In genomic region chr15:63006032-63006878, GRCh38 we compare ENCODE assay signal across 21 cellular contexts. TPM values are rescaled to one million over a fixed set of nuclear protein-coding genes. Genes with fewer than 3 reads are reported as not detected.
A peak's percentile ranks its signal among the peaks of the same experiment; 100 is the strongest.
DNase-seq lines count a peak whose midpoint lies in the region; ATAC-seq and TF ChIP-seq lines count a peak whose summit lies in the region.
"Had no signal": no experiment of that assay in that cellular context is flagged by ENCODE, and none has a peak within 500 bp of the region (broad histone marks: within the 10 kb centered on the region; RNA-seq: fewer than 3 reads in every experiment).

No MANE protein-coding gene starts in this region.

- no peak overlapping the region for H3K27ac Mint-ChIP-seq in GM23338
- H3K27ac Mint-ChIP-seq: activated naive CD4-positive, alpha-beta T cell treated with anti-CD3 and anti-CD28 coated beads for 36 hours; activated T-cell treated with anti-CD3 and anti-CD28 coated beads, Interleukin-2, amount 50 U/mL, for 24 hours had no signal

- intact Hi-C loops in heart right ventricle (cut with DNase I): loop anchor here in 1 of 10 donors (10.0 kb wide), 1 partner anchor 71 kb away; no protein-coding TSS in a partner anchor
- intact Hi-C loops in mucosa of descending colon (cut with DNase I, micrococcal nuclease): no loop called here

- H3K4me3 ChIP-seq in GM23338 (no peak overlapping the region), heart right ventricle (no peak overlapping the region), mucosa of descending colon (no peak overlapping the region), brain microvascular endothelial cell (ENCODE audit: low read depth, low read length) (no peak overlapping the region)
- H3K4me3 ChIP-seq: BLaER1 treated with 17β-estradiol and CSF1 and Interleukin-3, amounts not matched to agents 10 nM and 100 nM; MG63; SJSA1; uterus had no signal

- in situ Hi-C loops in brain microvascular endothelial cell (cut with HindIII; ENCODE audit: low pct_ligation_motif_present, low sequenced_read_pairs): no loop called here

- H3K79me2 ChIP-seq in GM23338 (replicated peaks; ENCODE audit: insufficient read depth): no peaks in the 10 kb centered on the region

- DNase-seq in GM23338 (ENCODE audit: low spot score) (no peak), amniotic epithelial cell (ENCODE audit: low read depth) (peak; percentile 92), heart right ventricle (no peak), mucosa of descending colon (no peak), brain microvascular endothelial cell (no peak), NCI-H1105 (lab: John Stamatoyannopoulos, UW) (no peak), NCI-H2227 treated with DMSO at 0.1 percent for 48 hours (lab: John Stamatoyannopoulos, UW) (no peak)
- DNase-seq in activated CD8-positive, alpha-beta memory T cell treated with anti-CD3 and anti-CD28 coated beads for 24 hours: no peak
- DNase-seq: activated CD4-positive, alpha-beta T cell treated with anti-CD3 and anti-CD28 coated beads, Interleukin-2, amount 50 U/mL, for 48 hours; activated naive CD4-positive, alpha-beta T cell treated with anti-CD3 and anti-CD28 coated beads for 36 hours; activated T-cell treated with anti-CD3 and anti-CD28 coated beads, Interleukin-2, amount 50 U/mL, for 24 hours; Calu3; effector CD8-positive, alpha-beta T cell; MG63; NCI-H774; substantia nigra; uterus had no signal

- no peaks in the 10 kb centered on the region for H3K36me3 ChIP-seq in GM23338 (ENCODE audit: insufficient read depth)
- H3K36me3 ChIP-seq in heart right ventricle: no peaks in the 10 kb centered on the region
- H3K36me3 ChIP-seq in mucosa of descending colon (ENCODE audit: low read depth): no peaks in the 10 kb centered on the region
- no peaks in the 10 kb centered on the region for H3K36me3 ChIP-seq in brain microvascular endothelial cell (replicated peaks)
- H3K36me3 ChIP-seq: BLaER1 treated with 17β-estradiol and CSF1 and Interleukin-3, amounts not matched to agents 10 nM and 100 nM; MG63; SJSA1; uterus had no signal

- H4K20me1 ChIP-seq in GM23338 (replicated peaks; ENCODE audit: insufficient read depth): no peaks in the 10 kb centered on the region
- H4K20me1 ChIP-seq: BLaER1 treated with 17β-estradiol and CSF1 and Interleukin-3, amounts not matched to agents 10 nM and 100 nM had no signal

- H3K4me1 Mint-ChIP-seq in GM23338: peaks cover 6% of the 10 kb centered on the region; the same call in 2 of the 3 replicates

- H3K9me3 ChIP-seq in heart right ventricle: no peaks in the 10 kb centered on the region
- H3K9me3 ChIP-seq in mucosa of descending colon: no peaks in the 10 kb centered on the region
- H3K9me3 ChIP-seq: BLaER1 treated with 17β-estradiol and CSF1 and Interleukin-3, amounts not matched to agents 10 nM and 100 nM; MG63; SJSA1; uterus had no signal

- no peak for TF ChIP-seq CTCF in GM23338 (conservative IDR thresholded peaks at IDR 0.05; ENCODE audit: low read depth in 2 of 2)
- TF ChIP-seq CTCF in heart right ventricle (IDR thresholded peaks at IDR 0.05): no peak
- no peak for TF ChIP-seq CTCF in mucosa of descending colon (IDR thresholded peaks at IDR 0.05)
- TF ChIP-seq CTCF in brain microvascular endothelial cell (IDR thresholded peaks at IDR 0.05; ENCODE audit: low read depth, low read length, missing control alignments): no peak

- no peaks in the 10 kb centered on the region for H3K9me2 ChIP-seq in GM23338 (ENCODE audit: insufficient read depth)

- no peak overlapping the region for H3K4me3 Mint-ChIP-seq in GM23338
- H3K4me3 Mint-ChIP-seq: activated naive CD4-positive, alpha-beta T cell treated with anti-CD3 and anti-CD28 coated beads for 36 hours; activated T-cell treated with anti-CD3 and anti-CD28 coated beads, Interleukin-2, amount 50 U/mL, for 24 hours had no signal

- WGBS in heart right ventricle, 2 donors: 60 to 67% methylated on average over 8 of the region's 8 CpGs

- H3K27ac ChIP-seq in GM23338 (ENCODE audit: low read depth) (no peak overlapping the region), heart right ventricle (no peak overlapping the region), brain microvascular endothelial cell (no peak overlapping the region)
- H3K27ac ChIP-seq: BLaER1 treated with 17β-estradiol and CSF1 and Interleukin-3, amounts not matched to agents 10 nM and 100 nM; SJSA1 had no signal

- no peaks in the 10 kb centered on the region for H3K4me1 ChIP-seq in GM23338 (ENCODE audit: insufficient read depth)
- H3K4me1 ChIP-seq in heart right ventricle: peaks cover 0 to 7% (median 0%) of the 10 kb centered on the region in 9 donors
- no peaks in the 10 kb centered on the region for H3K4me1 ChIP-seq in mucosa of descending colon (ENCODE audit: low read depth)
- H3K4me1 ChIP-seq: BLaER1 treated with 17β-estradiol and CSF1 and Interleukin-3, amounts not matched to agents 10 nM and 100 nM; SJSA1; uterus had no signal

- no peaks in the 10 kb centered on the region for H3K27me3 ChIP-seq in GM23338 (ENCODE audit: insufficient read depth)
- no peaks in the 10 kb centered on the region for H3K27me3 ChIP-seq in heart right ventricle
- H3K27me3 ChIP-seq in brain microvascular endothelial cell (replicated peaks): no peaks in the 10 kb centered on the region
- H3K27me3 ChIP-seq: BLaER1 treated with 17β-estradiol and CSF1 and Interleukin-3, amounts not matched to agents 10 nM and 100 nM; MG63; SJSA1; uterus had no signal

- no peaks in the 10 kb centered on the region; the same call in 2 of the 3 replicates for H3K9me3 Mint-ChIP-seq in GM23338
- H3K9me3 Mint-ChIP-seq: activated naive CD4-positive, alpha-beta T cell treated with anti-CD3 and anti-CD28 coated beads for 36 hours; activated T-cell treated with anti-CD3 and anti-CD28 coated beads, Interleukin-2, amount 50 U/mL, for 24 hours had no signal

- H3K27me3 Mint-ChIP-seq in GM23338 (ENCODE audit: insufficient read depth, low read depth, poor library complexity): peaks cover 4% of the 10 kb centered on the region

- no peak overlapping the region for H3K4me2 ChIP-seq in GM23338
- H3K4me2 ChIP-seq: BLaER1 treated with 17β-estradiol and CSF1 and Interleukin-3, amounts not matched to agents 10 nM and 100 nM had no signal

- no peak overlapping the region for H2AFZ ChIP-seq in GM23338

- H3F3A ChIP-seq in GM23338 (replicated peaks; ENCODE audit: low read depth): 0 out of 2 replicates have a peak, but pooled peaks cover 3% of the 10 kb centered on the region

- peak; percentile 40 for ATAC-seq in GM23338
- ATAC-seq in heart right ventricle: peak in 6 of 8 donors; percentile 49 to 81 (median 66)
- peak; percentile 74 for ATAC-seq in mucosa of descending colon
- ATAC-seq: HCT116, sciatic nerve had no signal

- H3K36me3 Mint-ChIP-seq in GM23338 (ENCODE audit: low read depth): no peaks in the 10 kb centered on the region

RNA-seq across cellular contexts. Expression of gene TPM1, which starts 36.3 kb away (rescaled TPM):
- total RNA-seq in GM23338 (2014; rRNA removed; shearing (Covaris generic)): 412 and 449 TPM in 2 replicates
- polyA plus RNA-seq in GM23338 (2016; fragmentation: Nextera tagmentation; extraction: Ambion mirVana) (913 and 929 TPM in 2 replicates), heart right ventricle (over 10,000 TPM; 10,066 to 18,091 TPM)
- total RNA-seq in heart right ventricle (over 10,000 TPM; 11,955 to 17,571 (median 14,403) TPM), mucosa of descending colon (1,000 to 10,000 TPM in 1 of 3 donors, 100 to 1,000 TPM in 2; 613 to 1,704 (median 696) TPM)

Comparison
In these comparisons a context has a peak if more than half of its experiments do, and no peak if none do; other contexts are left out.
1. RNA of gene TPM1, which starts 36.3 kb away (total RNA-seq): 11,955 to 17,571 TPM in heart right ventricle; 613 to 1,704 TPM in mucosa of descending colon and 412 to 449 TPM in GM23338; every median in the first group is over 4 times any median in the second.
2. Peak in every context shown above with its lines, with median percentiles within 50 percentile points of each other: ATAC-seq.